Comparison of ENCODE assay signal across 8 cellular contexts in genomic region chr2:117771969-117772630, GRCh38. TPM values are rescaled to one million over a fixed set of nuclear protein-coding genes. Genes with fewer than 3 reads are reported as not detected.
DNase-seq lines count a peak whose midpoint lies in the region; ATAC-seq and TF ChIP-seq lines count a peak whose summit lies in the region.

No MANE protein-coding gene starts in this region.

- no peak for ATAC-seq in HG03469 (IDR thresholded peaks at IDR 0.05; ENCODE audit: unreplicated experiment)
- ATAC-seq in GM21526 (IDR thresholded peaks at IDR 0.05; ENCODE audit: low FRiP score, unreplicated experiment), result no peak

- H3K36me3 ChIP-seq in esophagus squamous epithelium, result no peaks in the 10 kb centered on the region

- H3K27ac ChIP-seq in dorsolateral prefrontal cortex, result no peak overlapping the region
- H3K27ac ChIP-seq in esophagus squamous epithelium, result no peak overlapping the region

- H3K27me3 ChIP-seq in dorsolateral prefrontal cortex, result peaks cover 0 to 6% (median 0%) of the 10 kb centered on the region in 45 donors
- H3K27me3 ChIP-seq in esophagus squamous epithelium, result no peaks in the 10 kb centered on the region

- no peak for TF ChIP-seq POLR2A in esophagus squamous epithelium (IDR thresholded peaks at IDR 0.05)

- intact Hi-C loops in dorsolateral prefrontal cortex (cut with DNase I) (loop anchor here (10.0 kb wide), 2 partner anchors 297 to 307 kb away; no protein-coding TSS in a partner anchor), esophagus squamous epithelium (cut with DNase I) (no loop called here)

- no peaks in the 10 kb centered on the region for H3K9me3 ChIP-seq in esophagus squamous epithelium

- H3K4me1 ChIP-seq in esophagus squamous epithelium, result no peaks in the 10 kb centered on the region

- H3K4me3 ChIP-seq in dorsolateral prefrontal cortex, result no peak overlapping the region
- no peak overlapping the region for H3K4me3 ChIP-seq in esophagus squamous epithelium

- TF ChIP-seq CTCF in dorsolateral prefrontal cortex (IDR thresholded peaks at IDR 0.05 in 54 of 56, conservative IDR thresholded peaks at IDR 0.05 in 2 of 56; ENCODE audit: low read depth in 1 of 56, partially characterized antibody in 56 of 56) (peak; percentile 30 to 76 (median 56)), esophagus squamous epithelium (IDR thresholded peaks at IDR 0.05) (peak in 1 of 6 experiments; percentile 30)

- WGBS in esophagus squamous epithelium, 2 donors, result 31 to 38% methylated on average over 4 of the region's 4 CpGs

- DNase-seq in NCI-H146 treated with DMSO at 0.1 percent for 48 hours (lab: John Stamatoyannopoulos, UW; ENCODE audit: unreplicated experiment), result peak; percentile 22
- no peak for DNase-seq in NCI-H146 (lab: John Stamatoyannopoulos, UW)
- DNase-seq in NCI-H446 (lab: John Stamatoyannopoulos, UW), result peak; percentile 13 to 29
- no peak for DNase-seq in dorsolateral prefrontal cortex
- peak; percentile 70 for DNase-seq in retina
- DNase-seq in esophagus squamous epithelium (lab: John Stamatoyannopoulos, UW), result no peak

RNA-seq across cellular contexts. Expression of gene DDX18, which starts 42.4 kb away (rescaled TPM):
- total RNA-seq in dorsolateral prefrontal cortex, result 10 to 100 TPM; 22.2 to 51.3 (median 39.9) TPM
- total RNA-seq in esophagus squamous epithelium, result 10 to 100 TPM; 27.7 to 51.5 (median 39.2) TPM

Comparison
In these comparisons a context has a peak if more than half of its experiments do, and no peak if none do; other contexts are left out.
1. DNase-seq: peak in NCI-H146 treated with DMSO at 0.1 percent for 48 hours (single experiment), NCI-H446 (2 of 2) and retina (single experiment); none in NCI-H146 (single experiment), dorsolateral prefrontal cortex (0 of 10) and esophagus squamous epithelium (single experiment).